8 cellular contexts compared by ENCODE assay signal in the genomic region with DNA sequence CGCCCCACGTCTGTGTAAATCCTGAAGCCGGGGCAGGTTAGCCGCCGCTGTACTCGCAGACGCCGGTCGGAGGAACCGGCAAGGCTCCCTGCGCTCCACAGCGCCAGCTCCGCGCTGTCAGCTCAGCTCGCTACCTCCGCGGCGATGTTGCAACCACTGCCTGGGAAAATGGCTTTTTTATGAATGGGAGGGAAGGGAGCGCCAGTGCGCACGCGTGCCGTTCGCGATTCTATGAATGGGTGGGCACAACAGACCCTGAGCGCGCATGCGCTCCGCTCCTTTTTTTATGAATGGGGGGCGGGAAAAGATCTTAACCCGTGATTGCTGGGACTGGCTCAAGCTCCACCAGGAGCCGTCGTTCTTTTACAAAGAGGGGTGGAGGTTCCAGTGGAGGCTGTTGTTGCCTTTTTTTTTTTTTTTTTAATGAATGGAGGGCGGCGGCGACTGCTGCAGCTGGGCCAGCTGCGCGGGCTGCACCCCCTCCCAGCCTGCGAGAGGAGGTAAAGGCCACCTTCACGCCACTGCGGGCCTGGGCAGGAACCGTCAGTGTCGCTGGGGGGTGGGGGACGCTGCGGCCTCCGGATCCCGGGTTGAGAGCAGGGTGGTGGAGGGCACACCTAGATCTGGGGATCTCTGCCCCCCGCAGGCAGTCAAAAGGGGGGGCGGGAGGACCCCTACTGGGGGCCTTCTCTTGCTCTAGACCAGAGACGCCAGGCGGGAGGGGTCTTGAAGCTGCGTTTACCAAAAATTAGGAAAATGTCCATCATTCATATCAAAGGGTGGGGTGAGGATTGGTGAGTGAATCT. TPM values are rescaled to one million over a fixed set of nuclear protein-coding genes. Genes with fewer than 3 reads are reported as not detected.
DNase-seq lines count a peak whose midpoint lies in the region; ATAC-seq and TF ChIP-seq lines count a peak whose summit lies in the region.

A gene with protein sequence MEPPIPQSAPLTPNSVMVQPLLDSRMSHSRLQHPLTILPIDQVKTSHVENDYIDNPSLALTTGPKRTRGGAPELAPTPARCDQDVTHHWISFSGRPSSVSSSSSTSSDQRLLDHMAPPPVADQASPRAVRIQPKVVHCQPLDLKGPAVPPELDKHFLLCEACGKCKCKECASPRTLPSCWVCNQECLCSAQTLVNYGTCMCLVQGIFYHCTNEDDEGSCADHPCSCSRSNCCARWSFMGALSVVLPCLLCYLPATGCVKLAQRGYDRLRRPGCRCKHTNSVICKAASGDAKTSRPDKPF (minus strand): TSS at position 151 of the 806 bp plus-strand sequence. CDS start 9,913 bp downstream, outside the sequence.

- H3K9ac ChIP-seq in HUES64 (ENCODE audit: low read depth, low read length) (peak within 1 kb of the TSS; percentile 94), OCI-LY3 (ENCODE audit: low read length) (peak within 1 kb of the TSS; percentile 93)

- H3K4me2 ChIP-seq in OCI-LY3 (ENCODE audit: low read length), result peak within 1 kb of the TSS; percentile 89

- DNase-seq in D341Med (ENCODE audit: low spot score) (peak; percentile 94), activated T-cell treated with anti-CD3 and anti-CD28 coated beads for 4 hours (peak; percentile 67), epithelial cell of prostate (ENCODE audit: low read depth, low spot score) (peak; percentile 81)
- DNase-seq in stimulated activated CD8-positive, alpha-beta memory T cell treated with anti-CD3 and anti-CD28 coated beads, Interleukin-2, amount 100 ng/mL, for 48 hours (ENCODE audit: low read depth in 2 of 2), result peak; percentile 78 to 88

- H3K4me3 ChIP-seq in HUES64 (ENCODE audit: low read length) (peak within 1 kb of the TSS; percentile 95), OCI-LY3 (ENCODE audit: low read length) (peak within 1 kb of the TSS; percentile 97), mononuclear cell (ENCODE audit: low read length) (peak within 1 kb of the TSS; percentile 25)

- H3K36me3 ChIP-seq in HUES64 (ENCODE audit: insufficient read depth, low read length) (peaks cover 28% of the 10 kb centered on the region), OCI-LY3 (replicated peaks; ENCODE audit: low read depth, low read length) (no peaks in the 10 kb centered on the region)

- H4K20me1 ChIP-seq in OCI-LY3 (ENCODE audit: insufficient read depth, low read length), result no peaks in the 10 kb centered on the region

- no peak for TF ChIP-seq CTCF in OCI-LY3 (IDR thresholded peaks at IDR 0.05; ENCODE audit: low read depth, low read length)

- ATAC-seq in GM21447 (IDR thresholded peaks at IDR 0.05; ENCODE audit: unreplicated experiment), result peak; percentile 62

- H3K27me3 ChIP-seq in HUES64 (ENCODE audit: insufficient read depth, low read length) (no peaks in the 10 kb centered on the region; the same call in 1 of the 2 replicates), OCI-LY3 (ENCODE audit: low read depth, low read length) (no peaks in the 10 kb centered on the region), mononuclear cell (ENCODE audit: insufficient read depth, low read length) (peaks cover 89% of the 10 kb centered on the region)

- H3K4me1 ChIP-seq in HUES64 (ENCODE audit: insufficient read depth, low read length), result peaks cover 46% of the 10 kb centered on the region
- peaks cover 18% of the 10 kb centered on the region; the same call in 1 of the 2 replicates for H3K4me1 ChIP-seq in OCI-LY3 (ENCODE audit: low read length)
- peaks cover 29% of the 10 kb centered on the region for H3K4me1 ChIP-seq in mononuclear cell (ENCODE audit: insufficient read depth, low read length)

- H3K27ac ChIP-seq in HUES64 (ENCODE audit: low read depth, low read length), result peak within 1 kb of the TSS; percentile 100
- H3K27ac ChIP-seq in OCI-LY3 (ENCODE audit: low read length), result peak within 1 kb of the TSS; percentile 32; the same call in 1 of the 2 replicates
- H3K27ac ChIP-seq in epithelial cell of prostate, result peak within 1 kb of the TSS; percentile 98

- no peaks in the 10 kb centered on the region for H3K9me3 ChIP-seq in HUES64 (ENCODE audit: insufficient read depth, low read depth, low read length)
- H3K9me3 ChIP-seq in OCI-LY3 (ENCODE audit: insufficient read depth, low read length), result no peaks in the 10 kb centered on the region
- H3K9me3 ChIP-seq in mononuclear cell (ENCODE audit: low read depth, low read length), result no peaks in the 10 kb centered on the region

- peak within 1 kb of the TSS; percentile 89 for H2AFZ ChIP-seq in OCI-LY3 (ENCODE audit: low read depth, low read length)

- peaks cover 15% of the 10 kb centered on the region for H3K79me2 ChIP-seq in OCI-LY3 (ENCODE audit: low read length)

- under 1% methylated on average over 52 of the region's 52 CpGs for WGBS in HUES64

RNA-seq across cellular contexts. Expression of the gene that starts here (rescaled TPM):
- 64.4 TPM for polyA plus RNA-seq in HUES64 (2013, experiment 1 of 2)
- polyA plus RNA-seq in HUES64 (2013, experiment 2 of 2), result 80.8 TPM
- total RNA-seq in mononuclear cell, result not detected

Comparison
In these comparisons a context has a peak if more than half of its experiments do, and no peak if none do; other contexts are left out.
1. Peak in every context shown above with its lines: DNase-seq, ATAC-seq, H3K4me3 ChIP-seq and H3K27ac ChIP-seq.
2. H3K27ac ChIP-seq: peak in every context shown above with its lines; median percentile 100 in HUES64; 98 in epithelial cell of prostate; 32 in OCI-LY3.
3. H3K4me3 ChIP-seq: peak in every context shown above with its lines; median percentile 97 in OCI-LY3; 95 in HUES64; 25 in mononuclear cell.